Comparison of ENCODE assay signal across 2 cellular contexts in the genomic region with DNA sequence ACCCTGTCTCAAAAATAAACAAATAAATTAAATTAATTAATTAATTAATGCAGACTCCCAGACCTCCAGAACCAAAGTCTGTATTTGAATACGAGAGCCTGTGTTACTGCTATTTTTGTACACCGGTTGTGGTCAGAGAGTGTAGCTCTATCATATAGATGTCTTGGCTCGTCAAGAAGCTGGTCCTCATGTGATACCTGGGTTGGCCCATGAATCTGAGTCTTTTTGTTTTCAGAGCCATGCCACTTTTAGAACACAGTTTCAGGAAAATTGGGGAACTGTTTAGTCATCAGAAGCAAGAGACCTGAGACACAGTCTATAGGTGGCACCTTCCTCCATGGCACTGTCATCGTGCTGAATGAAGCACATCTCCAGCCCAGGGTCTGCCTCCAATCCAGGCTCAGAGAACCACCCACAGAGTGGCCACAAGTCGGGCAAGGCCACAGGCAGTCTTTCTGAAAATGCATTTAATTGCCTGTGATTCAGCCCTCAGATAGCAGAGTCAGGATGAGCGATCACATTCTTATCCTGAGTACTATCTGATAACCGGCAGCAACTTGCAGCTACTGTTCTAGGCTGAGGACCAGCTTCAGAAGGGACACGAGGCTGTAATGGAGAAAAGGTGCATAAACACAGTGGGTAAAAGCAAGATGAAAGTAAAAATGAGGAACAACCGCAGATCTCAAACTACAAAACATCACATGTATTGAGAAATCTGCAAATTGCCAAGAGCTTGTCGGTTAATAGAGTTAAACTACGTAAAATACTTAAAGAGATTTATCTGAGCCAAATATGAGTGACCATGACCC.
A peak's percentile ranks its signal among the peaks of the same experiment; 100 is the strongest.
TF ChIP-seq lines count a peak whose summit lies in the region.

No MANE protein-coding gene starts in this region.

TF ChIP-seq in A549, 52 proteins besides CTCF, POLR2A, EP300 and RAD21 (continued from another document):
- TF ChIP-seq HOXB13 (CRISPR knock-in tag; IDR thresholded peaks at IDR 0.05; ENCODE audit: low read depth) (peak; percentile 28; the same call in 1 of the 2 replicates), FOSL2 (IDR thresholded peaks at IDR 0.05) (no peak), FOSL2 (CRISPR knock-in tag; IDR thresholded peaks at IDR 0.05) (peak; percentile 36; the same call in 1 of the 2 replicates), GATA3 (IDR thresholded peaks at IDR 0.05; ENCODE audit: borderline replicate concordance) (peak; percentile 65; the same call in 1 of the 2 replicates), NFE2L2 (conservative IDR thresholded peaks at IDR 0.05; ENCODE audit: low read length) (0 out of 2 replicates have a peak, but pooled peaks have one; percentile 16), MAFK (IDR thresholded peaks at IDR 0.05; ENCODE audit: partially characterized antibody) (peak; percentile 55), HMGXB4 (CRISPR knock-in tag; IDR thresholded peaks at IDR 0.05; ENCODE audit: borderline replicate concordance) (no peak), RCOR1 (IDR thresholded peaks at IDR 0.05; ENCODE audit: low read depth, low read length) (no peak), FOSB (CRISPR knock-in tag; IDR thresholded peaks at IDR 0.05) (no peak), CHD2 (IDR thresholded peaks at IDR 0.05; ENCODE audit: low read length, partially characterized antibody) (no peak)

TF ChIP-seq in SK-N-SH, 30 proteins besides CTCF, POLR2A, EP300 and RAD21 (continued from another document):
- TF ChIP-seq USF2 (IDR thresholded peaks at IDR 0.05; ENCODE audit: borderline replicate concordance, low read depth, low read length) (no peak), ELF1 (IDR thresholded peaks at IDR 0.05) (no peak), CHD2 (IDR thresholded peaks at IDR 0.05; ENCODE audit: low read length, partially characterized antibody) (no peak), POLR2AphosphoS5 (IDR thresholded peaks at IDR 0.05; ENCODE audit: low read depth, low read length) (peak; percentile 47; the same call in 1 of the 2 replicates), NRF1 (IDR thresholded peaks at IDR 0.05; ENCODE audit: low read depth, low read length) (no peak), SIN3A (IDR thresholded peaks at IDR 0.05; ENCODE audit: borderline replicate concordance, low read depth, low read length) (no peak)
